Comparison of ENCODE assay signal across 1 cellular context in the genomic region with DNA sequence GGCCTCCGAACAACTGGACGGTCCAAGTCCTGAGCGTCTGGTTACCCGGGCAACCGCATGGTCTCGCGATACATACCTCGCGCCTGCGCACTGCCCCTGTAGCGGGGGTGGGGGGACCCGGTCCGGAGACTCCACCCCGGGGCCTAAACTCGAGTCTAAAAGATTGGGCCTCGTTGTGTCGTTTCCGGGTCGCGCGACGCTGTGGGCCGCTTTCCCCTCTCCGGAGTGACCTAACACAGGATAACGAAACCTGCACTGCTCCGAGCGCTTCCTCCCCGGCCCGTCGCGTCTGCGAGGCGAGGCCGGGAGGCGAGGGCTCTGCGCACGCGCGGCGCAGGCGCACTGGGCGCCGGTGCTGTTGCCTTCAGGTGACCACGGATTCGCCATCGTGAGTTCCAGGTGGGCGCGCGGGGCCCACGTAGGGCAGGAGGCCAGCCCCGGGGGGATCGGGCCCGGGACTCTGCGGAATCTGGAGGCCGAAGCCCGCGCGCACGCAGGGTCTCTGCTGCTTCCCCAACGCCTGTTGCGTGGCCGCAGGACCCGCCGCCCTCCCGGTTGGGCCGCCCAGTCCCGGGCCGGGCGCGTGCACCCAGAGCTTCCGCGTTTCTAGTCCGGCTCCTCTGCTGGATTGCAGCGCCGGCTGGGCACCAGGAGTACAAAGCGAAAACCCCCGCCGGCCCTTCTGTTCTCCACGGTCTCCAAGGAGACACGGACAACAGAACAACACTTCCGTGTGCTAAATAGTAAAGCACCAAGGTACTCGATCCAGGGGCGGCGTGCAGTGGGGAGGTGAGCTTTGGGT.
TF ChIP-seq lines count a peak whose summit lies in the region.

RPP38 (plus strand) TSS at position 345 of the 802 bp plus-strand sequence. CDS start 5,960 bp downstream, outside the sequence.

TF ChIP-seq in HepG2, 621 proteins besides CTCF, POLR2A, EP300 and RAD21 (continued from another document and continues in another):
- TF ChIP-seq ZNF281 (CRISPR knock-in tag; IDR thresholded peaks at IDR 0.05; ENCODE audit: borderline replicate concordance) = peak; percentile 18; the same call in 1 of the 2 replicates
- TF ChIP-seq, protein P1, sequence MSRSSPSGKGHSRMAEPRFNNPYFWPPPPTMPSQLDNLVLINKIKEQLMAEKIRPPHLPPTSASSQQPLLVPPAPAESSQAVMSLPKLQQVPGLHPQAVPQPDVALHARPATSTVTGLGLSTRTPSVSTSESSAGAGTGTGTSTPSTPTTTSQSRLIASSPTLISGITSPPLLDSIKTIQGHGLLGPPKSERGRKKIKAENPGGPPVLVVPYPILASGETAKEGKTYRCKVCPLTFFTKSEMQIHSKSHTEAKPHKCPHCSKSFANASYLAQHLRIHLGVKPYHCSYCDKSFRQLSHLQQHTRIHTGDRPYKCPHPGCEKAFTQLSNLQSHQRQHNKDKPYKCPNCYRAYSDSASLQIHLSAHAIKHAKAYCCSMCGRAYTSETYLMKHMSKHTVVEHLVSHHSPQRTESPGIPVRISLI (CRISPR knock-in tag; IDR thresholded peaks at IDR 0.05; ENCODE audit: borderline replicate concordance) = no peak; the same call in 1 of the 2 replicates
- TF ChIP-seq PHF5A (CRISPR knock-in tag; IDR thresholded peaks at IDR 0.05; ENCODE audit: low read depth, unreplicated experiment) = peak; percentile 57
- TF ChIP-seq YY1 (IDR thresholded peaks at IDR 0.05; ENCODE audit: insufficient read depth, insufficient replicate concordance, low read depth, low read length) = peak; percentile 70
- peak; percentile 89; the same call in 2 of the 3 replicates for TF ChIP-seq MXI1 (IDR thresholded peaks at IDR 0.05; ENCODE audit: borderline replicate concordance, low read depth, low read length)
- peak; percentile 73; the same call in 1 of the 2 replicates for TF ChIP-seq ZNF704 (CRISPR knock-in tag; IDR thresholded peaks at IDR 0.05; ENCODE audit: borderline replicate concordance)
- TF ChIP-seq, protein P2, sequence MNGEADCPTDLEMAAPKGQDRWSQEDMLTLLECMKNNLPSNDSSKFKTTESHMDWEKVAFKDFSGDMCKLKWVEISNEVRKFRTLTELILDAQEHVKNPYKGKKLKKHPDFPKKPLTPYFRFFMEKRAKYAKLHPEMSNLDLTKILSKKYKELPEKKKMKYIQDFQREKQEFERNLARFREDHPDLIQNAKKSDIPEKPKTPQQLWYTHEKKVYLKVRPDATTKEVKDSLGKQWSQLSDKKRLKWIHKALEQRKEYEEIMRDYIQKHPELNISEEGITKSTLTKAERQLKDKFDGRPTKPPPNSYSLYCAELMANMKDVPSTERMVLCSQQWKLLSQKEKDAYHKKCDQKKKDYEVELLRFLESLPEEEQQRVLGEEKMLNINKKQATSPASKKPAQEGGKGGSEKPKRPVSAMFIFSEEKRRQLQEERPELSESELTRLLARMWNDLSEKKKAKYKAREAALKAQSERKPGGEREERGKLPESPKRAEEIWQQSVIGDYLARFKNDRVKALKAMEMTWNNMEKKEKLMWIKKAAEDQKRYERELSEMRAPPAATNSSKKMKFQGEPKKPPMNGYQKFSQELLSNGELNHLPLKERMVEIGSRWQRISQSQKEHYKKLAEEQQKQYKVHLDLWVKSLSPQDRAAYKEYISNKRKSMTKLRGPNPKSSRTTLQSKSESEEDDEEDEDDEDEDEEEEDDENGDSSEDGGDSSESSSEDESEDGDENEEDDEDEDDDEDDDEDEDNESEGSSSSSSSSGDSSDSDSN (CRISPR knock-in tag; IDR thresholded peaks at IDR 0.05) = peak; percentile 88
- TF ChIP-seq, protein P3, sequence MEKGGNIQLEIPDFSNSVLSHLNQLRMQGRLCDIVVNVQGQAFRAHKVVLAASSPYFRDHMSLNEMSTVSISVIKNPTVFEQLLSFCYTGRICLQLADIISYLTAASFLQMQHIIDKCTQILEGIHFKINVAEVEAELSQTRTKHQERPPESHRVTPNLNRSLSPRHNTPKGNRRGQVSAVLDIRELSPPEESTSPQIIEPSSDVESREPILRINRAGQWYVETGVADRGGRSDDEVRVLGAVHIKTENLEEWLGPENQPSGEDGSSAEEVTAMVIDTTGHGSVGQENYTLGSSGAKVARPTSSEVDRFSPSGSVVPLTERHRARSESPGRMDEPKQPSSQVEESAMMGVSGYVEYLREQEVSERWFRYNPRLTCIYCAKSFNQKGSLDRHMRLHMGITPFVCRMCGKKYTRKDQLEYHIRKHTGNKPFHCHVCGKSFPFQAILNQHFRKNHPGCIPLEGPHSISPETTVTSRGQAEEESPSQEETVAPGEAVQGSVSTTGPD (CRISPR knock-in tag; IDR thresholded peaks at IDR 0.05) = no peak
- TF ChIP-seq RXRA (CRISPR knock-in tag; IDR thresholded peaks at IDR 0.05) = peak; percentile 64
- no peak for TF ChIP-seq ZNF782 (CRISPR knock-in tag; IDR thresholded peaks at IDR 0.05; ENCODE audit: borderline replicate concordance)
- 0 out of 2 replicates have a peak, but pooled peaks have one; percentile 11 for TF ChIP-seq STAG1 (CRISPR knock-in tag; IDR thresholded peaks at IDR 0.05)
- TF ChIP-seq, protein P4, sequence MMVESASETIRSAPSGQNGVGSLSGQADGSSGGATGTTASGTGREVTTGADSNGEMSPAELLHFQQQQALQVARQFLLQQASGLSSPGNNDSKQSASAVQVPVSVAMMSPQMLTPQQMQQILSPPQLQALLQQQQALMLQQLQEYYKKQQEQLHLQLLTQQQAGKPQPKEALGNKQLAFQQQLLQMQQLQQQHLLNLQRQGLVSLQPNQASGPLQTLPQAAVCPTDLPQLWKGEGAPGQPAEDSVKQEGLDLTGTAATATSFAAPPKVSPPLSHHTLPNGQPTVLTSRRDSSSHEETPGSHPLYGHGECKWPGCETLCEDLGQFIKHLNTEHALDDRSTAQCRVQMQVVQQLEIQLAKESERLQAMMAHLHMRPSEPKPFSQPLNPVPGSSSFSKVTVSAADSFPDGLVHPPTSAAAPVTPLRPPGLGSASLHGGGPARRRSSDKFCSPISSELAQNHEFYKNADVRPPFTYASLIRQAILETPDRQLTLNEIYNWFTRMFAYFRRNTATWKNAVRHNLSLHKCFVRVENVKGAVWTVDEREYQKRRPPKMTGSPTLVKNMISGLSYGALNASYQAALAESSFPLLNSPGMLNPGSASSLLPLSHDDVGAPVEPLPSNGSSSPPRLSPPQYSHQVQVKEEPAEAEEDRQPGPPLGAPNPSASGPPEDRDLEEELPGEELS (CRISPR knock-in tag; IDR thresholded peaks at IDR 0.05) = no peak
- TF ChIP-seq NFKBIZ (CRISPR knock-in tag; IDR thresholded peaks at IDR 0.05) = peak; percentile 57; the same call in 1 of the 2 replicates
- 0 out of 2 replicates have a peak, but pooled peaks have one; percentile 37 for TF ChIP-seq TOE1 (CRISPR knock-in tag; IDR thresholded peaks at IDR 0.05)
- TF ChIP-seq, protein P5, sequence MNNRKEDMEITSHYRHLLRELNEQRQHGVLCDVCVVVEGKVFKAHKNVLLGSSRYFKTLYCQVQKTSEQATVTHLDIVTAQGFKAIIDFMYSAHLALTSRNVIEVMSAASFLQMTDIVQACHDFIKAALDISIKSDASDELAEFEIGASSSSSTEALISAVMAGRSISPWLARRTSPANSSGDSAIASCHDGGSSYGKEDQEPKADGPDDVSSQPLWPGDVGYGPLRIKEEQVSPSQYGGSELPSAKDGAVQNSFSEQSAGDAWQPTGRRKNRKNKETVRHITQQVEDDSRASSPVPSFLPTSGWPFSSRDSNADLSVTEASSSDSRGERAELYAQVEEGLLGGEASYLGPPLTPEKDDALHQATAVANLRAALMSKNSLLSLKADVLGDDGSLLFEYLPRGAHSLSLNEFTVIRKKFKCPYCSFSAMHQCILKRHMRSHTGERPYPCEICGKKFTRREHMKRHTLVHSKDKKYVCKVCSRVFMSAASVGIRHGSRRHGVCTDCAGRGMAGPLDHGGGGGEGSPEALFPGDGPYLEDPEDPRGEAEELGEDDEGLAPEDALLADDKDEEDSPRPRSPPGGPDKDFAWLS (CRISPR knock-in tag; IDR thresholded peaks at IDR 0.05; ENCODE audit: borderline replicate concordance) = no peak
- TF ChIP-seq TERF1 (CRISPR knock-in tag; IDR thresholded peaks at IDR 0.05) = no peak
- peak; percentile 44; the same call in 1 of the 2 replicates for TF ChIP-seq SALL2 (CRISPR knock-in tag; IDR thresholded peaks at IDR 0.05)
- TF ChIP-seq MBD4 (IDR thresholded peaks at IDR 0.05; ENCODE audit: borderline replicate concordance, low read length) = no peak
- peak; percentile 25; the same call in 1 of the 2 replicates for TF ChIP-seq ZNF503 (CRISPR knock-in tag; IDR thresholded peaks at IDR 0.05)
- peak; percentile 98 for TF ChIP-seq ZNF547 (CRISPR knock-in tag; IDR thresholded peaks at IDR 0.05)
- TF ChIP-seq IKZF5 (CRISPR knock-in tag; IDR thresholded peaks at IDR 0.05) = peak; percentile 56; the same call in 1 of the 2 replicates
- TF ChIP-seq TMF1 (CRISPR knock-in tag; IDR thresholded peaks at IDR 0.05; ENCODE audit: low read depth) = peak; percentile 94; the same call in 1 of the 2 replicates
- TF ChIP-seq SMAD3 (CRISPR knock-in tag; IDR thresholded peaks at IDR 0.05) = no peak; the same call in 1 of the 2 replicates
- TF ChIP-seq ZNF639 (CRISPR knock-in tag; conservative IDR thresholded peaks at IDR 0.05) = peak; percentile 87
- TF ChIP-seq ATF5 (CRISPR knock-in tag; IDR thresholded peaks at IDR 0.05; ENCODE audit: low read depth) = peak; percentile 93; the same call in 1 of the 2 replicates
- TF ChIP-seq ZNF816 (CRISPR knock-in tag; IDR thresholded peaks at IDR 0.05; ENCODE audit: borderline replicate concordance) = no peak
- no peak for TF ChIP-seq NR1H2 (CRISPR knock-in tag; IDR thresholded peaks at IDR 0.05; ENCODE audit: borderline replicate concordance, low read depth)
- peak; percentile 85; the same call in 1 of the 2 replicates for TF ChIP-seq ZNF333 (CRISPR knock-in tag; IDR thresholded peaks at IDR 0.05; ENCODE audit: borderline replicate concordance)
- 0 out of 2 replicates have a peak, but pooled peaks have one; percentile 48 for TF ChIP-seq NFATC3 (CRISPR knock-in tag; IDR thresholded peaks at IDR 0.05)
